1 cellular context compared by ENCODE assay signal in genomic region chr10:110373059-110373458, GRCh38.
TF ChIP-seq lines count a peak whose summit lies in the region.

No MANE protein-coding gene starts in this region.

TF ChIP-seq in GM23338, 12 proteins besides CTCF, POLR2A, EP300 and RAD21 (continued from another document):
- TF ChIP-seq ZNF462 (CRISPR knock-in tag; IDR thresholded peaks at IDR 0.05) (no peak), STAT1 (IDR thresholded peaks at IDR 0.05; ENCODE audit: unreplicated experiment) (no peak), ETS1 (IDR thresholded peaks at IDR 0.05) (no peak), ZNF114 (CRISPR knock-in tag; IDR thresholded peaks at IDR 0.05) (no peak), POLR2AphosphoS5 (IDR thresholded peaks at IDR 0.05; ENCODE audit: low read depth) (no peak), EZH2 (IDR thresholded peaks at IDR 0.05; ENCODE audit: low read depth, unreplicated experiment) (no peak), EZH2phosphoT487 (IDR thresholded peaks at IDR 0.05; ENCODE audit: unreplicated experiment) (no peak), CREB1 (CRISPR knock-in tag; IDR thresholded peaks at IDR 0.05; ENCODE audit: low read depth) (no peak), ZNF331 (CRISPR knock-in tag; IDR thresholded peaks at IDR 0.05; ENCODE audit: low read depth) (no peak), JUNB (IDR thresholded peaks at IDR 0.05; ENCODE audit: unreplicated experiment) (no peak)
